In genomic region chrX:50913520-50913919, GRCh38 we compare ENCODE assay signal across 27 cellular contexts. TPM values are rescaled to one million over a fixed set of nuclear protein-coding genes. Genes with fewer than 3 reads are reported as not detected.
"Had no signal": no experiment of that assay in that cellular context is flagged by ENCODE, and none has a peak within 500 bp of the region (broad histone marks: within the 10 kb centered on the region; RNA-seq: fewer than 3 reads in every experiment).

No MANE protein-coding gene starts in this region.

- H3K36me3 ChIP-seq: left ventricle myocardium inferior, neural progenitor cell, WERI-Rb-1 had no signal

- H3K9ac ChIP-seq: neural progenitor cell had no signal

- DNase-seq: activated CD4-positive, alpha-beta T cell treated with anti-CD3 and anti-CD28 coated beads for 1 hour; activated CD4-positive, alpha-beta T cell treated with anti-CD3 and anti-CD28 coated beads, Interleukin-2, amount 50 U/mL, for 4 hours; activated effector memory CD4-positive, alpha-beta T cell treated with anti-CD3 and anti-CD28 coated beads, Interleukin-2, amount 50 U/mL, for 16 hours; activated T-cell treated with anti-CD3 and anti-CD28 coated beads, Interleukin-2, amount 50 U/mL, for 72 hours; amniotic stem cell; central memory CD4-positive, alpha-beta T cell; effector CD4-positive, alpha-beta T cell; foreskin fibroblast; left ventricle myocardium inferior; naive thymus-derived CD4-positive, alpha-beta T cell; stimulated activated CD4-positive, alpha-beta T cell treated with anti-CD3 and anti-CD28 coated beads, Interleukin-4, amount 100 ng/mL, for 4 hours; SW 1271; T-helper 2 cell; testis; WERI-Rb-1 had no signal

- H3K4me3 Mint-ChIP-seq: activated T-cell treated with anti-CD3 and anti-CD28 coated beads, Interleukin-2, amount 50 U/mL, for 72 hours; memory B cell; neural progenitor cell; stimulated activated memory B cell treated with anti-CD40 and anti-IgM and Interleukin-4, amounts not matched to agents 10 μg/mL and 1 μg/mL and 100 μg/mL, for 72 hours; type B pancreatic cell had no signal

- H3K4me1 Mint-ChIP-seq: memory B cell; neural progenitor cell; stimulated activated memory B cell treated with anti-CD40 and anti-IgM and Interleukin-4, amounts not matched to agents 10 μg/mL and 1 μg/mL and 100 μg/mL, for 72 hours had no signal

- H3K4me3 ChIP-seq: coronary artery, left ventricle myocardium inferior, neural progenitor cell, testis had no signal

- H3K27me3 Mint-ChIP-seq: memory B cell; progenitor cell of endocrine pancreas; stimulated activated memory B cell treated with anti-CD40 and anti-IgM and Interleukin-4, amounts not matched to agents 10 μg/mL and 1 μg/mL and 100 μg/mL, for 72 hours; type B pancreatic cell had no signal

- H2AFZ ChIP-seq: neural progenitor cell had no signal

- H3K27ac Mint-ChIP-seq: activated naive CD4-positive, alpha-beta T cell treated with anti-CD3 and anti-CD28 coated beads, Interleukin-2, amount 50 U/mL, for 72 hours; activated T-cell treated with anti-CD3 and anti-CD28 coated beads, Interleukin-2, amount 50 U/mL, for 72 hours; memory B cell; naive thymus-derived CD4-positive, alpha-beta T cell; neural progenitor cell; progenitor cell of endocrine pancreas; stimulated activated memory B cell treated with anti-CD40 and anti-IgM and Interleukin-4, amounts not matched to agents 10 μg/mL and 1 μg/mL and 100 μg/mL, for 72 hours; type B pancreatic cell had no signal

- H3K4me1 ChIP-seq: left ventricle myocardium inferior, neural progenitor cell, testis had no signal

- H3K36me3 Mint-ChIP-seq: activated naive CD4-positive, alpha-beta T cell treated with anti-CD3 and anti-CD28 coated beads, Interleukin-2, amount 50 U/mL, for 72 hours; memory B cell; neural progenitor cell; stimulated activated memory B cell treated with anti-CD40 and anti-IgM and Interleukin-4, amounts not matched to agents 10 μg/mL and 1 μg/mL and 100 μg/mL, for 72 hours; type B pancreatic cell had no signal

- FAIRE-seq: keratinocyte had no signal

- H3K9me3 Mint-ChIP-seq: activated naive CD4-positive, alpha-beta T cell treated with anti-CD3 and anti-CD28 coated beads, Interleukin-2, amount 50 U/mL, for 72 hours; activated T-cell treated with anti-CD3 and anti-CD28 coated beads, Interleukin-2, amount 50 U/mL, for 72 hours; memory B cell; neural progenitor cell; stimulated activated memory B cell treated with anti-CD40 and anti-IgM and Interleukin-4, amounts not matched to agents 10 μg/mL and 1 μg/mL and 100 μg/mL, for 72 hours; type B pancreatic cell had no signal

- H3K27me3 ChIP-seq: neural progenitor cell, testis had no signal

- H3K27ac ChIP-seq: coronary artery, left ventricle myocardium inferior, neural progenitor cell, testis, WERI-Rb-1 had no signal

- ATAC-seq: activated naive CD4-positive, alpha-beta T cell treated with anti-CD3 and anti-CD28 coated beads, Interleukin-2, amount 50 U/mL, for 72 hours; activated T-cell treated with anti-CD3 and anti-CD28 coated beads, Interleukin-2, amount 50 U/mL, for 72 hours; naive thymus-derived CD4-positive, alpha-beta T cell; sciatic nerve; stimulated activated memory B cell treated with anti-CD40 and anti-IgM and Interleukin-4, amounts not matched to agents 10 μg/mL and 1 μg/mL and 100 μg/mL, for 72 hours had no signal

- H3K4me2 ChIP-seq: neural progenitor cell had no signal

- H3K9me3 ChIP-seq: left ventricle myocardium inferior, testis had no signal

RNA-seq across cellular contexts. Expression of gene BMP15, which starts 3.0 kb away (rescaled TPM):
- total RNA-seq: activated CD8-positive, alpha-beta memory T cell treated with anti-CD3 and anti-CD28 coated beads for 36 hours; activated naive CD4-positive, alpha-beta T cell treated with anti-CD3 and anti-CD28 coated beads, Interleukin-2, amount 50 U/mL, for 72 hours; activated T-cell treated with anti-CD3 and anti-CD28 coated beads, Interleukin-2, amount 50 U/mL, for 72 hours; left ventricle myocardium inferior; mucosa of gallbladder; naive thymus-derived CD4-positive, alpha-beta T cell; osteoblast; progenitor cell of endocrine pancreas; sciatic nerve; testis had no signal
